ENCODE assay signal across 8 cellular contexts in the genomic region with DNA sequence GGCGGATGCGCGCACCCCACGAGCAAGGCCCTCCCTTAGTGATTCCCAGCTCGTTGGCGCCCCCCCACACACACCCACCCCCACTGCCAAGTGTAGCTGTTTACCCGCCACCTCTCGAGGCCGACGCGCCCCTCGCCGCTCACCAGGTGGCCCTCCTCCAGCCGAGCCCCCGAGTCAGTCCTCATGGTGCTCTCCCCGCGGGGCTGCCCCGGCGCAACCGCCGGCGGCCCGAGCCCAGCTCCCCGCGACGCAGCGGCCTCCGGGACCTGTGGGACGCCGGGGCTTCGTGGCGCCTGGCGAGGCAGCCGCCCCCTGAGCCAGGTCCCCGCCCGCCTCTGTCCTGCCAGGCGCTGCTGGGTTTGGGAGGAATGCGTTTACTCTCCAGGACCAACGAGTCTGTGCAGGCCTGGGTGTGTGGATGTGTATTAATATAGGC. TPM values are rescaled to one million over a fixed set of nuclear protein-coding genes. Genes with fewer than 3 reads are reported as not detected.
DNase-seq lines count a peak whose midpoint lies in the region; ATAC-seq, FAIRE-seq and TF ChIP-seq lines count a peak whose summit lies in the region.

A gene with protein sequence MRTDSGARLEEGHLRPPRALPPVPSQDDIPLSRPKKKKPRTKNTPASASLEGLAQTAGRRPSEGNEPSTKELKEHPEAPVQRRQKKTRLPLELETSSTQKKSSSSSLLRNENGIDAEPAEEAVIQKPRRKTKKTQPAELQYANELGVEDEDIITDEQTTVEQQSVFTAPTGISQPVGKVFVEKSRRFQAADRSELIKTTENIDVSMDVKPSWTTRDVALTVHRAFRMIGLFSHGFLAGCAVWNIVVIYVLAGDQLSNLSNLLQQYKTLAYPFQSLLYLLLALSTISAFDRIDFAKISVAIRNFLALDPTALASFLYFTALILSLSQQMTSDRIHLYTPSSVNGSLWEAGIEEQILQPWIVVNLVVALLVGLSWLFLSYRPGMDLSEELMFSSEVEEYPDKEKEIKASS (minus strand): TSS at position 288 of the 436 bp plus-strand sequence. CDS start 103 bp downstream, at position 185.

- in situ Hi-C loops in T47D (cut with HindIII; ENCODE audit: low pct_unique_long_range_greater_than_20kb, low sequenced_read_pairs): no loop called here

- DNase-seq in BE2C (peak; percentile 65), SJSA1 (ENCODE audit: low read depth in 1 of 2, low spot score in 2 of 2) (peak; percentile 62 to 63), T47D (ENCODE audit: low read depth in 1 of 2, low spot score in 1 of 2) (peak; percentile 8 to 31), iris pigment epithelial cell (ENCODE audit: low read depth) (peak; percentile 30), small intestine (peak; percentile 17)

- 0 to 1% (median 0%) methylated on average over 37 to 39 of the region's 39 CpGs for WGBS in small intestine, 3 donors

- H3K27me3 ChIP-seq in BE2C: no peaks in the 10 kb centered on the region
- no peaks in the 10 kb centered on the region for H3K27me3 ChIP-seq in SJSA1 (replicated peaks)
- H3K27me3 ChIP-seq in small intestine (ENCODE audit: control insufficient read depth in 2 of 2, insufficient read depth in 2 of 2, low read length in 2 of 2): no peaks in the 10 kb centered on the region

- no peaks in the 10 kb centered on the region; the same call in 1 of the 2 replicates for H3K4me1 ChIP-seq in BE2C
- peaks cover 18% of the 10 kb centered on the region for H3K4me1 ChIP-seq in SJSA1 (replicated peaks)
- H3K4me1 ChIP-seq in small intestine (ENCODE audit: control insufficient read depth in 2 of 2, insufficient read depth in 1 of 2, low read depth in 1 of 2, low read length in 1 of 2): no peaks in the 10 kb centered on the region

- peak; percentile 59 for ATAC-seq in GM18868 (IDR thresholded peaks at IDR 0.05; ENCODE audit: unreplicated experiment)
- peak; percentile 60 for ATAC-seq in HG03108 (IDR thresholded peaks at IDR 0.05; ENCODE audit: unreplicated experiment)
- ATAC-seq in GM18858 (IDR thresholded peaks at IDR 0.05; ENCODE audit: unreplicated experiment): no peak

- no peak for TF ChIP-seq CTCF in BE2C (IDR thresholded peaks at IDR 0.05; ENCODE audit: low read depth, low read length)

- H3K9me3 ChIP-seq in BE2C (no peaks in the 10 kb centered on the region), SJSA1 (replicated peaks) (no peaks in the 10 kb centered on the region), small intestine (ENCODE audit: control insufficient read depth, low read depth) (no peaks in the 10 kb centered on the region)

- H3K27ac ChIP-seq in SJSA1 (peak within 1 kb of the TSS; percentile 82), small intestine (ENCODE audit: low read depth in 1 of 2, low read length in 1 of 2) (peak within 1 kb of the TSS; percentile 65 to 90)

- H3K4me3 ChIP-seq in BE2C (ENCODE audit: low read depth, low read length) (peak within 1 kb of the TSS; percentile 71), SJSA1 (peak within 1 kb of the TSS; percentile 76), small intestine (ENCODE audit: low read depth in 1 of 2, low read length in 2 of 2) (peak within 1 kb of the TSS; percentile 81 to 90)

- peaks cover 4% of the 10 kb centered on the region; the same call in 1 of the 2 replicates for H3K36me3 ChIP-seq in BE2C
- H3K36me3 ChIP-seq in SJSA1: peaks cover 11% of the 10 kb centered on the region
- no peaks in the 10 kb centered on the region for H3K36me3 ChIP-seq in small intestine (ENCODE audit: control insufficient read depth in 2 of 2, insufficient read depth in 2 of 2, low read length in 2 of 2)

- FAIRE-seq in small intestine (lab: Jason Lieb, UNC): no peak

RNA-seq across cellular contexts. Expression of the gene that starts here (rescaled TPM):
- 15.5 TPM for polyA plus RNA-seq in BE2C (2012; ENCODE audit: insufficient read depth, insufficient read length, low read depth)
- 62.0 and 69.4 TPM in 2 replicates for total RNA-seq in SJSA1 (2014; rRNA removed; shearing (Covaris generic))
- 1 to 10 TPM in 2 of 3 donors, under 1 TPM in 1; under 0.01 to 7.6 (median 1.4) TPM for polyA plus RNA-seq in small intestine
